8 cellular contexts compared by ENCODE assay signal in the genomic region with DNA sequence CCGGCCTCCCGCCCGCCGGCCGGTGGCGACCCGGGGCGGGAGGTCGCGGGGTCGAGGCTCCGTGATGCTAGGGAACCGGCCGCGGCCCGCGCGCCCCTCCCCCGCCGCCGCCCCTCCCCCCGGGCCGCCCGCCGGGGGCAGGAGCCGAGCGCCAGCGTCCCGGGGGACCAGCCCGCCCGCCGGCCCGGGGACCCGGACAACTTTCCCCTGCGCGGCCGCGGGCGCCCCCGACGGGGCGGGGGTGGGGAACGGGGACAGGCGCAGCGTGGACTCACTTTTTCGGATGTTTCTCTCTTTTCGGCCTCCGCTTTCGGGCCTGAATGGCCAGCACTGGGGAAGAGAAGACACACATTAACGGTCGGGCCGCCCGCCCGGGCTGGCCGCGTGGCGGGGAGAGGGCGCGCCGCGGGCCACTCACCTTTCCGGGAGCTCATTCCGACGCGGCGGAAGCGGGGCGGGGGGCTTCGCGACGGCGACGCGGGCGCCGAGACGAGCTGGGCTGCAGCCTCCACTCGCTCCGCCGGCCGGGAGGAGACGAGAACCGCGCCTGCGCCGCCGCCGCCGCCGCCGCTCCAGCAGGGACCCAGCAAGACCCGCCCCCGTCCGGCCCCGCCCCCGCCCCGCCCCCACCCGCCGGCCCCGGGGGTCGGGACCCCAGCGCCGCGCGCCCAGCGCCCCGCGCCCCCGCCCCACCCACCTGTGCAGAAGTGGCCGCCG. TPM values are rescaled to one million over a fixed set of nuclear protein-coding genes. Genes with fewer than 3 reads are reported as not detected.
DNase-seq lines count a peak whose midpoint lies in the region; ATAC-seq and TF ChIP-seq lines count a peak whose summit lies in the region.

A gene (minus strand): TSS at position 549 of the 717 bp plus-strand sequence.

- H3K4me1 ChIP-seq in left lung, result peaks cover 0 to 16% of the 10 kb centered on the region in 2 donors

- peak; percentile 11 to 50 for DNase-seq in NCI-H524 (lab: John Stamatoyannopoulos, UW)
- DNase-seq in NCI-H524 treated with DMSO at 0.1 percent for 48 hours (lab: John Stamatoyannopoulos, UW), result no peak
- peak; percentile 57 to 70 for DNase-seq in NCI-H1930 (lab: John Stamatoyannopoulos, UW)
- peak; percentile 83 for DNase-seq in activated CD4-positive, alpha-beta T cell treated with anti-CD3 and anti-CD28 coated beads for 48 hours
- peak; percentile 77 for DNase-seq in coronary artery (ENCODE audit: low spot score)
- DNase-seq in left lung, result peak; percentile 83 to 94
- DNase-seq in stimulated activated CD4-positive, alpha-beta T cell treated with anti-CD3 and anti-CD28 coated beads, Interleukin-2, amount 100 ng/mL, for 4 hours (ENCODE audit: low read depth), result peak; percentile 60

- intact Hi-C loops in left lung (cut with DNase I), result no loop called here

- H3K4me3 ChIP-seq in coronary artery, result peak within 1 kb of the TSS; percentile 94
- H3K4me3 ChIP-seq in left lung, result peak within 1 kb of the TSS; percentile 81 to 85

- H3K27ac ChIP-seq in coronary artery (peak within 1 kb of the TSS; percentile 67 to 83), left lung (peak within 1 kb of the TSS; percentile 79 to 83)

- no peaks in the 10 kb centered on the region for H3K9me3 ChIP-seq in left lung

- TF ChIP-seq CTCF in coronary artery (IDR thresholded peaks at IDR 0.05) (no peak), left lung (IDR thresholded peaks at IDR 0.05) (no peak)

- peak; percentile 79 for ATAC-seq in HG02759 (IDR thresholded peaks at IDR 0.05; ENCODE audit: unreplicated experiment)
- ATAC-seq in left lung, result peak; percentile 87

- no peaks in the 10 kb centered on the region for H3K36me3 ChIP-seq in left lung

- peaks cover 0 to 7% of the 10 kb centered on the region in 2 donors for H3K27me3 ChIP-seq in left lung

RNA-seq across cellular contexts. Expression of the gene that starts here (rescaled TPM):
- 10 to 100 TPM; 42.9 to 46.8 TPM for total RNA-seq in left lung
